Comparison of ENCODE assay signal across 8 cellular contexts in genomic region chr15:51192560-51193280, GRCh38.
DNase-seq lines count a peak whose midpoint lies in the region; ATAC-seq and TF ChIP-seq lines count a peak whose summit lies in the region.

No MANE protein-coding gene starts in this region.

- no peak for TF ChIP-seq POLR2A in gastrocnemius medialis (IDR thresholded peaks at IDR 0.05)

- H3K4me3 Mint-ChIP-seq in T-helper 2 cell treated with Interferon-gamma antibody and Interleukin-4, amounts not matched to agents 5 μg/mL and 100 μg/mL, for 36 hours, result no peak overlapping the region

- in situ Hi-C loops in GM23248 (cut with MboI), result no loop called here
- in situ Hi-C loops in gastrocnemius medialis (cut with MboI; ENCODE audit: low sequenced_read_pairs in 4 of 4), result no loop called here

- no peaks in the 10 kb centered on the region for H3K9me3 Mint-ChIP-seq in T-helper 2 cell treated with Interferon-gamma antibody and Interleukin-4, amounts not matched to agents 5 μg/mL and 100 μg/mL, for 36 hours

- no peaks in the 10 kb centered on the region for H3K79me2 ChIP-seq in GM23248 (ENCODE audit: insufficient read depth)

- peak; percentile 86 to 94 (median 89) for TF ChIP-seq CTCF in ascending aorta (IDR thresholded peaks at IDR 0.05)
- peak; percentile 80 to 95 (median 92) for TF ChIP-seq CTCF in gastrocnemius medialis (IDR thresholded peaks at IDR 0.05 in 4 of 5, conservative IDR thresholded peaks at IDR 0.05 in 1 of 5)

- H3K27ac Mint-ChIP-seq in T-helper 2 cell treated with Interferon-gamma antibody and Interleukin-4, amounts not matched to agents 5 μg/mL and 100 μg/mL, for 36 hours, result no peak overlapping the region

- no peaks in the 10 kb centered on the region for H3K9me2 ChIP-seq in GM23248 (ENCODE audit: insufficient read depth)

- WGBS in GM23248 (ENCODE audit: low coverage in 1 of 2, low lambda C conversion rate in 2 of 2, missing lambda C conversion rate in 2 of 2), 2 experiments, result 31 to 36% methylated on average over 13 of the region's 13 CpGs

- intact Hi-C loops in ascending aorta (cut with DNase I) (loop anchor here (1.0 to 10.0 kb wide), 4 partner anchors 29 to 118 kb away; no protein-coding TSS in a partner anchor), gastrocnemius medialis (cut with DNase I; ENCODE audit: low total_unique reads) (loop anchor here (1.0 kb wide), 1 partner anchor 29 kb away; no protein-coding TSS in a partner anchor)

- H3K9ac ChIP-seq in GM23248, result no peak overlapping the region

- no peaks in the 10 kb centered on the region for H3K27me3 ChIP-seq in GM23248 (replicated peaks; ENCODE audit: insufficient read depth)
- H3K27me3 ChIP-seq in ascending aorta, result no peaks in the 10 kb centered on the region
- no peaks in the 10 kb centered on the region for H3K27me3 ChIP-seq in gastrocnemius medialis

- peak; percentile 17 to 90 (median 82) for DNase-seq in C1 segment of cervical spinal cord (lab: John Stamatoyannopoulos, UW)
- DNase-seq in GM23248, result peak; percentile 77
- DNase-seq in NCI-H1694 (lab: John Stamatoyannopoulos, UW), result peak; percentile 80
- DNase-seq in T-helper 2 cell treated with Interferon-gamma antibody and Interleukin-4, amounts not matched to agents 5 μg/mL and 100 μg/mL, for 36 hours (ENCODE audit: low spot score), result peak; percentile 63
- peak; percentile 54 to 96 for DNase-seq in ascending aorta (ENCODE audit: low spot score in 2 of 2)
- peak; percentile 67 for DNase-seq in hepatic stellate cell (ENCODE audit: low spot score)
- peak; percentile 75 to 83 for DNase-seq in gastrocnemius medialis

- no peak overlapping the region for H3K4me3 ChIP-seq in GM23248
- H3K4me3 ChIP-seq in ascending aorta, result peak overlapping the region in 1 of 2 donors; percentile 26
- peak overlapping the region in 1 of 4 donors; percentile 10 for H3K4me3 ChIP-seq in gastrocnemius medialis

- peaks cover 29% of the 10 kb centered on the region for H3K27me3 Mint-ChIP-seq in T-helper 2 cell treated with Interferon-gamma antibody and Interleukin-4, amounts not matched to agents 5 μg/mL and 100 μg/mL, for 36 hours (ENCODE audit: low read depth)

- H3K36me3 ChIP-seq in GM23248 (ENCODE audit: low read depth) (no peaks in the 10 kb centered on the region), ascending aorta (no peaks in the 10 kb centered on the region), gastrocnemius medialis (no peaks in the 10 kb centered on the region)

- no peaks in the 10 kb centered on the region for H3F3A ChIP-seq in GM23248 (ENCODE audit: insufficient read depth)

- H3K4me2 ChIP-seq in GM23248 (ENCODE audit: unreplicated experiment), result peak overlapping the region; percentile 21

- H4K20me1 ChIP-seq in GM23248 (ENCODE audit: insufficient read depth), result no peaks in the 10 kb centered on the region

- peak; percentile 48 to 73 for ATAC-seq in gastrocnemius medialis
- ATAC-seq in GM19467 (IDR thresholded peaks at IDR 0.05; ENCODE audit: unreplicated experiment), result no peak

- H3K36me3 Mint-ChIP-seq in T-helper 2 cell treated with Interferon-gamma antibody and Interleukin-4, amounts not matched to agents 5 μg/mL and 100 μg/mL, for 36 hours (ENCODE audit: low read depth), result no peaks in the 10 kb centered on the region

- H3K4me1 ChIP-seq in GM23248 (ENCODE audit: insufficient read depth) (no peaks in the 10 kb centered on the region), ascending aorta (peaks cover 7 to 42% of the 10 kb centered on the region in 2 donors), gastrocnemius medialis (peaks cover 26 to 37% of the 10 kb centered on the region in 2 donors)

- no peak overlapping the region for H3K27ac ChIP-seq in GM23248
- H3K27ac ChIP-seq in ascending aorta, result peak overlapping the region; percentile 78 to 84
- peak overlapping the region in 3 of 4 donors; percentile 83 to 90 (median 85) for H3K27ac ChIP-seq in gastrocnemius medialis

- H3K4me1 Mint-ChIP-seq in T-helper 2 cell treated with Interferon-gamma antibody and Interleukin-4, amounts not matched to agents 5 μg/mL and 100 μg/mL, for 36 hours (ENCODE audit: low read depth), result no peaks in the 10 kb centered on the region

- H3K9me3 ChIP-seq in GM23248 (ENCODE audit: low read depth), result no peaks in the 10 kb centered on the region
- no peaks in the 10 kb centered on the region for H3K9me3 ChIP-seq in ascending aorta
- H3K9me3 ChIP-seq in gastrocnemius medialis, result no peaks in the 10 kb centered on the region

- H2AFZ ChIP-seq in GM23248, result peak overlapping the region; percentile 56; the same call in 1 of the 2 replicates
